ENCODE assay signal across 7 cellular contexts in the genomic region with DNA sequence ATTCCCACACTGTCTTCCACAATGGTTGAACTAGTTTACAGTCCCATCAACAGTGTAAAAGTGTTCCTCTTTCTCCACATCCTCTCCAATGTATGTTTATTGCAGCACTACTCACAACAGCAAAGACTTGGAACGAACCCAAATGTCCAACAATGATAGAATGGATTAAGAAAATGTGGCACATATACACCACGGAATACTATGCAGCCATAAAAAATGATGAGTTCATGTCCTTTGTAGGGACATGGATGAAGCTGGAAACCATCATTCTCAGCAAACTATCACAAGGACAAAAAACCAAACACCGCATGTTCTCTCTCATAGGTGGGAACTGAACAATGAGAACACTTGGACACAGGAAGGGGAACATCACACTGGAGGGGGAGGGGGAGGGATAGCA. TPM values are rescaled to one million over a fixed set of nuclear protein-coding genes. Genes with fewer than 3 reads are reported as not detected.
DNase-seq lines count a peak whose midpoint lies in the region; ATAC-seq, FAIRE-seq and TF ChIP-seq lines count a peak whose summit lies in the region.
"Not testable (repeated sequence)": the region's sequence is repeated elsewhere in the genome, so short reads cannot be mapped to it uniquely, and the experiment has no call there.
"Had no signal": no experiment of that assay in that cellular context is flagged by ENCODE, and none has a peak within 500 bp of the region (broad histone marks: within the 10 kb centered on the region; RNA-seq: fewer than 3 reads in every experiment).

No MANE protein-coding gene starts in this region.

- not testable (repeated sequence) for ATAC-seq in SK-N-SH treated with all-trans-retinoic acid at 6 μM for 48 hours; K562; stimulated activated memory B cell treated with anti-CD40 and anti-IgM and Interleukin-4, amounts not matched to agents 10 μg/mL and 1 μg/mL and 100 μg/mL, for 72 hours

- peaks cover 44% of the 10 kb centered on the region for H3K36me3 Mint-ChIP-seq in endothelial cell (ENCODE audit: low read depth, unreplicated experiment)
- peaks cover 86% of the 10 kb centered on the region for H3K36me3 Mint-ChIP-seq in stimulated activated memory B cell treated with anti-CD40 and anti-IgM and Interleukin-4, amounts not matched to agents 10 μg/mL and 1 μg/mL and 100 μg/mL, for 72 hours

- DNase-seq in K562 (ENCODE audit: extremely low read depth in 1 of 4, low spot score in 3 of 4); endothelial cell (ENCODE audit: low spot score): not testable (repeated sequence)

- not testable (repeated sequence) for H3K4me3 ChIP-seq in HEK293 (ENCODE audit: low read depth, low read length); K562

- not testable (repeated sequence) for TF ChIP-seq POLR2A in K562 (conservative IDR thresholded peaks at IDR 0.05)

- H3K27me3 ChIP-seq in K562 (ENCODE audit: control insufficient read depth in 2 of 2, insufficient read depth in 2 of 2, low read length in 2 of 2), result not testable (repeated sequence)

- H3K27ac Mint-ChIP-seq in endothelial cell (ENCODE audit: unreplicated experiment), result peak overlapping the region; percentile 4
- H3K27ac Mint-ChIP-seq in stimulated activated memory B cell treated with anti-CD40 and anti-IgM and Interleukin-4, amounts not matched to agents 10 μg/mL and 1 μg/mL and 100 μg/mL, for 72 hours, result peak overlapping the region; percentile 41

- in situ Hi-C loops in K562 (cut with MboI), result not testable (repeated sequence)

- not testable (repeated sequence) for H3K4me1 ChIP-seq in HEK293 (ENCODE audit: control insufficient read depth, insufficient read depth, low read length); K562 (replicated peaks in 1 of 2; ENCODE audit: control insufficient read depth in 2 of 2, insufficient read depth in 2 of 2, low read length in 2 of 2)

- H3K4me1 Mint-ChIP-seq in endothelial cell (ENCODE audit: unreplicated experiment), result peaks cover 11% of the 10 kb centered on the region
- not testable (repeated sequence) for H3K4me1 Mint-ChIP-seq in stimulated activated memory B cell treated with anti-CD40 and anti-IgM and Interleukin-4, amounts not matched to agents 10 μg/mL and 1 μg/mL and 100 μg/mL, for 72 hours

- not testable (repeated sequence) for H4K20me1 ChIP-seq in K562 (replicated peaks; ENCODE audit: control insufficient read depth, insufficient read depth, low read length)

- H3K27me3 Mint-ChIP-seq in endothelial cell (ENCODE audit: unreplicated experiment); stimulated activated memory B cell treated with anti-CD40 and anti-IgM and Interleukin-4, amounts not matched to agents 10 μg/mL and 1 μg/mL and 100 μg/mL, for 72 hours: not testable (repeated sequence)

- not testable (repeated sequence) for H3K79me2 ChIP-seq in K562 (ENCODE audit: control insufficient read depth, insufficient read depth, low read length)

- POLR2A ChIA-PET in HEK293 (lab: Yijun Ruan, JAX); K562 (lab: Yijun Ruan, JAX): not testable (repeated sequence)

- BruUV-seq in K562 (replicated peaks; lab: Mats Ljungman, UMichigan), result not testable (repeated sequence)

- H3K9me3 Mint-ChIP-seq in endothelial cell (ENCODE audit: unreplicated experiment); stimulated activated memory B cell treated with anti-CD40 and anti-IgM and Interleukin-4, amounts not matched to agents 10 μg/mL and 1 μg/mL and 100 μg/mL, for 72 hours: not testable (repeated sequence)

- H3K9me3 ChIP-seq in HEK293 (ENCODE audit: control insufficient read depth, insufficient read depth, low read depth, low read length); K562 (replicated peaks; ENCODE audit: control insufficient read depth, insufficient read depth, low read depth, low read length): not testable (repeated sequence)

- intact Hi-C loops in K562 (cut with micrococcal nuclease), result not testable (repeated sequence)

- H2AFZ ChIP-seq in K562 (ENCODE audit: low read depth, low read length), result not testable (repeated sequence)

- FAIRE-seq in K562 (lab: Jason Lieb, UNC), result not testable (repeated sequence)

- WGBS in K562 (ENCODE audit: insufficient coverage, low coverage, missing lambda C conversion rate), result 0% methylated on average over 2 of the region's 3 CpGs

- H3K9me1 ChIP-seq in K562 (ENCODE audit: control insufficient read depth, insufficient read depth, low read length), result not testable (repeated sequence)

- not testable (repeated sequence) for H3K27ac ChIP-seq in HEK293 (ENCODE audit: extremely low read depth, low read depth, low read length); K562 (ENCODE audit: extremely low read depth, low read depth, low read length)

- H3K36me3 ChIP-seq in HEK293 (ENCODE audit: control insufficient read depth in 2 of 2, insufficient read depth in 1 of 2, low read length in 2 of 2), result peaks cover 0 to 39% of the 10 kb centered on the region in 2 experiments; a peak in 1 of 3 replicates
- not testable (repeated sequence) for H3K36me3 ChIP-seq in K562 (ENCODE audit: control insufficient read depth, insufficient read depth, low read length)

- not testable (repeated sequence) for TF ChIP-seq EP300 in K562 (IDR thresholded peaks at IDR 0.05; ENCODE audit: low read length)

- CTCF ChIA-PET in HEK293 (lab: Yijun Ruan, JAX), result interaction anchor here (1.1 to 8.2 kb wide), 2 partner anchors 16 to 23 kb away, joined by 3 to 66 read pairs; no protein-coding TSS in a partner anchor
- CTCF ChIA-PET in K562 (lab: Yijun Ruan, JAX; ENCODE audit: low intra/inter-chr PET ratio), result not testable (repeated sequence)

- H3K4me2 ChIP-seq in K562 (ENCODE audit: insufficient read depth, low read length), result not testable (repeated sequence)

- H3K4me3 Mint-ChIP-seq in endothelial cell (ENCODE audit: unreplicated experiment); stimulated activated memory B cell treated with anti-CD40 and anti-IgM and Interleukin-4, amounts not matched to agents 10 μg/mL and 1 μg/mL and 100 μg/mL, for 72 hours: not testable (repeated sequence)

- not testable (repeated sequence) for TF ChIP-seq CTCF in HEK293 (tag by site-specific recombination; IDR thresholded peaks at IDR 0.05); K562 (IDR thresholded peaks at IDR 0.05 in 2 of 3, conservative IDR thresholded peaks at IDR 0.05 in 1 of 3; ENCODE audit: insufficient read depth in 2 of 3, low read depth in 1 of 3, low read length in 3 of 3); endothelial cell (IDR thresholded peaks at IDR 0.05; ENCODE audit: unreplicated experiment)

- not testable (repeated sequence) for TF ChIP-seq RAD21 in K562 (CRISPR knock-in tag; conservative IDR thresholded peaks at IDR 0.05 in 1 of 2, IDR thresholded peaks at IDR 0.05 in 1 of 2)

- not testable (repeated sequence) for H3K9ac ChIP-seq in K562 (ENCODE audit: insufficient read depth in 1 of 2, low read depth in 2 of 2, low read length in 2 of 2)

TF ChIP-seq in HEK293, 187 proteins besides CTCF, POLR2A, EP300 and RAD21:
- TF ChIP-seq ZNF580 (tag by site-specific recombination; IDR thresholded peaks at IDR 0.05), result peak; percentile 48; the same call in 1 of the 2 replicates
- peak; percentile 97 for TF ChIP-seq ZNF146 (tag by site-specific recombination; IDR thresholded peaks at IDR 0.05)

TF ChIP-seq in SK-N-SH treated with all-trans-retinoic acid at 6 μM for 48 hours, 23 proteins besides CTCF, POLR2A, EP300 and RAD21:
- TF ChIP-seq ZNF8 (CRISPR knock-in tag; IDR thresholded peaks at IDR 0.05), result peak; percentile 33; the same call in 1 of the 2 replicates

TF ChIP-seq in K562, 482 proteins besides CTCF, POLR2A, EP300 and RAD21:
- TF ChIP-seq BCOR (IDR thresholded peaks at IDR 0.05), result 0 out of 2 replicates have a peak, but pooled peaks have one; percentile 17

RNA-seq across cellular contexts. Expression of gene SARDH, which starts 28.1 kb away (rescaled TPM):
- total RNA-seq in K562 (2011; cell fraction: chromatin; rRNA removed; ENCODE audit: low replicate concordance), result 0.28 and 1.8 TPM in 2 replicates
- total RNA-seq in K562 (2011; cell fraction: nucleolus; rRNA removed), result 0.39 and 1.3 TPM in 2 replicates
- 0.15 TPM in 1 of 2 replicates, not detected in the other for total RNA-seq in K562 (2011; cell fraction: nucleoplasm; rRNA removed)
- not detected in 2 replicates for total RNA-seq in K562 (2014; rRNA removed)
- not detected in 2 replicates for total RNA-seq in K562 (2014; rRNA removed; fragmentation: Illumina TruSeq; extraction: Trizol)
- total RNA-seq in K562 (2015; rRNA removed; fragmentation: Illumina TruSeq; extraction: Trizol), result not detected in 2 replicates
- 0.25 TPM in 1 of 2 replicates, not detected in the other for total RNA-seq in K562 (2021)
- polyA plus RNA-seq in K562 (2011; rRNA removed), result 0.07 and 0.14 TPM in 2 replicates
- polyA plus RNA-seq in K562 (2011; cell fraction: cytosol; rRNA removed), result 0.04 and 0.21 TPM in 2 replicates
- polyA plus RNA-seq in K562 (2011; cell fraction: nucleus; rRNA removed), result 0.24 and 2.6 TPM in 2 replicates
- polyA plus RNA-seq in K562 (2012), result 0.11 and 0.16 TPM in 2 replicates
- polyA plus RNA-seq in K562 (2014; fragmentation: Illumina TruSeq; extraction: Trizol), result not detected in 2 replicates
- polyA plus RNA-seq in K562 (2014; fragmentation: Nextera tagmentation; extraction: Ambion mirVana), result not detected
- polyA plus RNA-seq in K562 (2014; rRNA removed), result not detected in 2 replicates
- polyA minus RNA-seq in K562 (2011; rRNA and poly(A)+ RNA removed), result 0.11 TPM in 1 of 2 replicates, not detected in the other
- not detected in 2 replicates for polyA minus RNA-seq in K562 (2011; cell fraction: cytosol; rRNA and poly(A)+ RNA removed)
- polyA minus RNA-seq in K562 (2011; cell fraction: nucleus; rRNA and poly(A)+ RNA removed), result 0.11 and 0.54 TPM in 2 replicates
- 5.0 TPM for total RNA-seq in endothelial cell (ENCODE audit: unreplicated experiment)
- total RNA-seq: Calu3 had no signal
- polyA plus RNA-seq: CD14-positive monocyte had no signal
